ENCODE assay signal across 8 cellular contexts in genomic region chr16:66474750-66475199, GRCh38. TPM values are rescaled to one million over a fixed set of nuclear protein-coding genes. Genes with fewer than 3 reads are reported as not detected.
DNase-seq lines count a peak whose midpoint lies in the region; ATAC-seq and TF ChIP-seq lines count a peak whose summit lies in the region.

No MANE protein-coding gene starts in this region.

- H3K9me3 Mint-ChIP-seq in CD4-positive, alpha-beta T cell: no peaks in the 10 kb centered on the region

- H3K9me3 ChIP-seq in CD4-positive, alpha-beta T cell (ENCODE audit: control insufficient read depth, low read length): no peaks in the 10 kb centered on the region

- no peak for TF ChIP-seq CTCF in CD4-positive, alpha-beta T cell (IDR thresholded peaks at IDR 0.05)

- no peaks in the 10 kb centered on the region for H3K27me3 Mint-ChIP-seq in CD4-positive, alpha-beta T cell

- peak; percentile 90 for ATAC-seq in CD4-positive, alpha-beta T cell (ENCODE audit: poor library complexity)
- peak; percentile 77 for ATAC-seq in GM21360 (IDR thresholded peaks at IDR 0.05; ENCODE audit: unreplicated experiment)
- ATAC-seq in HG03196 (IDR thresholded peaks at IDR 0.05; ENCODE audit: unreplicated experiment): no peak

- DNase-seq in CD4-positive, alpha-beta T cell: peak in 9 of 10 experiments; percentile 12 to 55 (median 39)
- peak; percentile 90 for DNase-seq in Jurkat, Clone E6-1 (ENCODE audit: low read depth, low spot score)
- DNase-seq in T-helper 1 cell (peak in 3 of 5 donors; percentile 27 to 77 (median 41)), dermis blood vessel endothelial cell (peak; percentile 46), DMS114 treated with DMSO at 0.1 percent for 48 hours (lab: John Stamatoyannopoulos, UW; ENCODE audit: unreplicated experiment) (no peak)
- DNase-seq in stimulated activated CD8-positive, alpha-beta memory T cell treated with anti-CD3 and anti-CD28 coated beads, Interleukin-7, amount 100 ng/mL, for 4 hours (ENCODE audit: low read depth in 2 of 2): peak; percentile 40 to 50

- no peak overlapping the region for H3K4me3 ChIP-seq in Jurkat, Clone E6-1 (ENCODE audit: low read length)

- no peaks in the 10 kb centered on the region for H3K36me3 Mint-ChIP-seq in CD4-positive, alpha-beta T cell (ENCODE audit: low read depth)

- peaks cover 38% of the 10 kb centered on the region for H3K4me1 Mint-ChIP-seq in CD4-positive, alpha-beta T cell (ENCODE audit: low read depth)

- CTCF ChIA-PET in CD4-positive, alpha-beta T cell (lab: Charles Lee): interaction anchor here (0.8 to 4.8 kb wide), 3 partner anchors 69 to 176 kb away, joined by 3 to 21 read pairs (median 18); no protein-coding TSS in a partner anchor

- POLR2A ChIA-PET in CD4-positive, alpha-beta T cell (lab: Charles Lee): interaction anchor here (1.3 kb wide), 2 partner anchors 78 to 129 kb away, joined by 4 to 6 read pairs; partner anchors contain the start of genes CKLF and CMTM3

- intact Hi-C loops in CD4-positive, alpha-beta T cell (cut with DNase I, micrococcal nuclease): no loop called here

- H3K27ac ChIP-seq in CD4-positive, alpha-beta T cell (ENCODE audit: low read depth, low read length): no peak overlapping the region

- no peak overlapping the region for H3K4me3 Mint-ChIP-seq in CD4-positive, alpha-beta T cell

- H3K27ac Mint-ChIP-seq in CD4-positive, alpha-beta T cell: peak overlapping the region; percentile 61

- H3K27me3 ChIP-seq in CD4-positive, alpha-beta T cell (ENCODE audit: control insufficient read depth, insufficient read depth, low read length): no peaks in the 10 kb centered on the region

RNA-seq across cellular contexts. Expression of gene BEAN1, which starts 47.7 kb away (rescaled TPM):
- total RNA-seq in CD4-positive, alpha-beta T cell: not detected
- polyA plus RNA-seq in Jurkat, Clone E6-1 (2012; ENCODE audit: insufficient read depth, insufficient read length): not detected
- 0.09 and 0.34 TPM in 2 replicates for total RNA-seq in dermis blood vessel endothelial cell
